Comparison of ENCODE assay signal across 22 cellular contexts in the genomic region with DNA sequence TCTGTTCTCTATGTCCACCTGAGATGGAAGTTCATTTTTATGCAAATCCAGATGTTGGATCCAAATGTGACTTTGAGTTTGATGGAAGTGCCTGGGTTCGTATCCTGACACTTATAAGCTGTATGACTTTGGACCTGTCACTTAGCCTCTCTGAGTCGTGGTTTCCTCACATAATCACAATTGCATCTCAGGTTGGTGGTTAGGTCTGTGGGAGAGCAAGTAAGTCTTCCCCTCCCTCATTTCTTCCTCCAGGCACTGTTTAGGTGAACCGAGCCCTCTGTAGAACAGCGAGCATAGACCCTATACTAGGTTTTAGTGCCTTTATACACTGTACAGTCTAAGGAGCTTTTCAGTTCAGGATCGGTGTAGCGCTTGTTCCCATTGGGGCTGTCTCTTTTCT. TPM values are rescaled to one million over a fixed set of nuclear protein-coding genes. Genes with fewer than 3 reads are reported as not detected.
A peak's percentile ranks its signal among the peaks of the same experiment; 100 is the strongest.
DNase-seq lines count a peak whose midpoint lies in the region; ATAC-seq and TF ChIP-seq lines count a peak whose summit lies in the region.
"Had no signal": no experiment of that assay in that cellular context is flagged by ENCODE, and none has a peak within 500 bp of the region (broad histone marks: within the 10 kb centered on the region; RNA-seq: fewer than 3 reads in every experiment).

No MANE protein-coding gene starts in this region.

- H3K9me3 ChIP-seq in CD8-positive, alpha-beta memory T cell (ENCODE audit: low read length) = no peaks in the 10 kb centered on the region
- H3K9me3 ChIP-seq: body of pancreas, esophagus muscularis mucosa, lower lobe of right lung, suprapubic skin, uterus had no signal

- no peaks in the 10 kb centered on the region for H3K36me3 Mint-ChIP-seq in activated CD8-positive, alpha-beta memory T cell treated with anti-CD3 and anti-CD28 coated beads, Interleukin-2, amount 10 ng/mL, durations not matched to agents 7 days and 5 days
- no peaks in the 10 kb centered on the region for H3K36me3 Mint-ChIP-seq in CD8-positive, alpha-beta memory T cell
- peaks cover 5% of the 10 kb centered on the region for H3K36me3 Mint-ChIP-seq in T-helper 2 cell treated with Interferon-gamma antibody and Interleukin-4, amounts not matched to agents 5 μg/mL and 100 μg/mL, for 36 hours (ENCODE audit: low read depth)
- no peaks in the 10 kb centered on the region for H3K36me3 Mint-ChIP-seq in naive thymus-derived CD8-positive, alpha-beta T cell
- peaks cover 5% of the 10 kb centered on the region for H3K36me3 Mint-ChIP-seq in glutamatergic neuron (ENCODE audit: unreplicated experiment)
- H3K36me3 Mint-ChIP-seq: CD14-positive monocyte had no signal

- POLR2A ChIA-PET in CD8-positive, alpha-beta memory T cell (lab: Charles Lee) = no interaction called here
- POLR2A ChIA-PET in naive thymus-derived CD8-positive, alpha-beta T cell (lab: Charles Lee) = interaction anchor here (1.2 kb wide), 1 partner anchor 8 kb away, joined by 4 read pairs; no protein-coding TSS in a partner anchor

- no peaks in the 10 kb centered on the region for H3K27me3 ChIP-seq in CD8-positive, alpha-beta memory T cell (ENCODE audit: insufficient read depth, low read length, poor library complexity, severe bottlenecking)
- H3K27me3 ChIP-seq: body of pancreas, esophagus muscularis mucosa, uterus had no signal

- H3K4me1 ChIP-seq in CD8-positive, alpha-beta memory T cell (ENCODE audit: insufficient read depth, low read length) = peaks cover 24% of the 10 kb centered on the region
- H3K4me1 ChIP-seq: body of pancreas, uterus had no signal

- H3K4me1 Mint-ChIP-seq in activated CD8-positive, alpha-beta memory T cell treated with anti-CD3 and anti-CD28 coated beads, Interleukin-2, amount 10 ng/mL, durations not matched to agents 7 days and 5 days = peaks cover 27% of the 10 kb centered on the region
- H3K4me1 Mint-ChIP-seq in CD8-positive, alpha-beta memory T cell = peaks cover 35 to 53% (median 39%) of the 10 kb centered on the region in 3 donors
- peaks cover 50% of the 10 kb centered on the region for H3K4me1 Mint-ChIP-seq in T-helper 2 cell treated with Interferon-gamma antibody and Interleukin-4, amounts not matched to agents 5 μg/mL and 100 μg/mL, for 36 hours (ENCODE audit: low read depth)
- peaks cover 28 to 57% (median 51%) of the 10 kb centered on the region in 4 donors for H3K4me1 Mint-ChIP-seq in naive thymus-derived CD8-positive, alpha-beta T cell
- peaks cover 28% of the 10 kb centered on the region for H3K4me1 Mint-ChIP-seq in glutamatergic neuron (ENCODE audit: low read depth, unreplicated experiment)

- no peaks in the 10 kb centered on the region for H3K36me3 ChIP-seq in CD8-positive, alpha-beta memory T cell (ENCODE audit: insufficient read depth, low read length)
- H3K36me3 ChIP-seq: esophagus muscularis mucosa, lower lobe of right lung, suprapubic skin, uterus had no signal

- H3K4me3 Mint-ChIP-seq in activated CD8-positive, alpha-beta memory T cell treated with anti-CD3 and anti-CD28 coated beads, Interleukin-2, amount 10 ng/mL, durations not matched to agents 7 days and 5 days = no peak overlapping the region
- peak overlapping the region in 4 of 7 donors; percentile 6 to 52 (median 28) for H3K4me3 Mint-ChIP-seq in CD8-positive, alpha-beta memory T cell
- H3K4me3 Mint-ChIP-seq in T-helper 2 cell treated with Interferon-gamma antibody and Interleukin-4, amounts not matched to agents 5 μg/mL and 100 μg/mL, for 36 hours = peak overlapping the region; percentile 28
- peak overlapping the region; percentile 9 to 84 (median 71) for H3K4me3 Mint-ChIP-seq in naive thymus-derived CD8-positive, alpha-beta T cell
- H3K4me3 Mint-ChIP-seq in glutamatergic neuron (ENCODE audit: unreplicated experiment) = no peak overlapping the region
- H3K4me3 Mint-ChIP-seq: H9 had no signal

- CTCF ChIA-PET in activated CD8-positive, alpha-beta memory T cell treated with anti-CD3 and anti-CD28 coated beads, Interleukin-2, amount 10 ng/mL, durations not matched to agents 7 days and 5 days (lab: Charles Lee) = interaction anchor here (1.1 to 1.5 kb wide), 4 partner anchors 10 to 176 kb away, joined by 3 to 4 read pairs (median 3); no protein-coding TSS in a partner anchor
- CTCF ChIA-PET in CD8-positive, alpha-beta memory T cell (lab: Charles Lee) = interaction anchor here (1.1 to 1.6 kb wide), 5 partner anchors 15 to 156 kb away, joined by 3 to 6 read pairs (median 4); no protein-coding TSS in a partner anchor

- DNase-seq in activated CD8-positive, alpha-beta memory T cell treated with anti-CD3 and anti-CD28 coated beads, Interleukin-2, amount 10 ng/mL, durations not matched to agents 7 days and 5 days = no peak
- DNase-seq in activated CD8-positive, alpha-beta memory T cell treated with anti-CD3 and anti-CD28 coated beads, Interleukin-2, amount 50 U/mL, for 4 hours = no peak
- DNase-seq in CD8-positive, alpha-beta memory T cell = no peak
- no peak for DNase-seq in T-helper 2 cell treated with Interferon-gamma antibody and Interleukin-4, amounts not matched to agents 5 μg/mL and 100 μg/mL, for 36 hours (ENCODE audit: low spot score)
- DNase-seq in naive thymus-derived CD8-positive, alpha-beta T cell = no peak
- DNase-seq in glutamatergic neuron (no peak), caudate nucleus (lab: John Stamatoyannopoulos, UW) (no peak)
- DNase-seq: effector memory CD4-positive, alpha-beta T cell; H9; KG1; lower lobe of right lung; NCI-H187 treated with DMSO at 0.1 percent for 48 hours; NCI-H226; NCI-H82; uterus had no signal

- peaks cover 77% of the 10 kb centered on the region for H3K27me3 Mint-ChIP-seq in activated CD8-positive, alpha-beta memory T cell treated with anti-CD3 and anti-CD28 coated beads, Interleukin-2, amount 10 ng/mL, durations not matched to agents 7 days and 5 days
- peaks cover 11 to 30% of the 10 kb centered on the region in 2 donors for H3K27me3 Mint-ChIP-seq in CD8-positive, alpha-beta memory T cell
- peaks cover 52% of the 10 kb centered on the region for H3K27me3 Mint-ChIP-seq in T-helper 2 cell treated with Interferon-gamma antibody and Interleukin-4, amounts not matched to agents 5 μg/mL and 100 μg/mL, for 36 hours (ENCODE audit: low read depth)
- peaks cover 9 to 49% (median 21%) of the 10 kb centered on the region in 5 donors for H3K27me3 Mint-ChIP-seq in naive thymus-derived CD8-positive, alpha-beta T cell
- H3K27me3 Mint-ChIP-seq in glutamatergic neuron (ENCODE audit: unreplicated experiment) = peaks cover 5% of the 10 kb centered on the region

- H3K9me3 Mint-ChIP-seq in activated CD8-positive, alpha-beta memory T cell treated with anti-CD3 and anti-CD28 coated beads, Interleukin-2, amount 10 ng/mL, durations not matched to agents 7 days and 5 days (ENCODE audit: low read depth) = no peaks in the 10 kb centered on the region
- H3K9me3 Mint-ChIP-seq in CD8-positive, alpha-beta memory T cell = no peaks in the 10 kb centered on the region
- no peaks in the 10 kb centered on the region for H3K9me3 Mint-ChIP-seq in T-helper 2 cell treated with Interferon-gamma antibody and Interleukin-4, amounts not matched to agents 5 μg/mL and 100 μg/mL, for 36 hours
- no peaks in the 10 kb centered on the region for H3K9me3 Mint-ChIP-seq in naive thymus-derived CD8-positive, alpha-beta T cell
- H3K9me3 Mint-ChIP-seq in glutamatergic neuron (ENCODE audit: unreplicated experiment) = peaks cover 9% of the 10 kb centered on the region
- H3K9me3 Mint-ChIP-seq: H9 had no signal

- no peak overlapping the region for H3K4me3 ChIP-seq in CD8-positive, alpha-beta memory T cell (ENCODE audit: low read length)
- H3K4me3 ChIP-seq: body of pancreas, esophagus muscularis mucosa, lower lobe of right lung, suprapubic skin, uterus had no signal

- ATAC-seq in activated CD8-positive, alpha-beta memory T cell treated with anti-CD3 and anti-CD28 coated beads, Interleukin-2, amount 10 ng/mL, durations not matched to agents 7 days and 5 days = peak; percentile 23
- ATAC-seq in naive thymus-derived CD8-positive, alpha-beta T cell = peak; percentile 23 to 26
- no peak for ATAC-seq in HG03159 (IDR thresholded peaks at IDR 0.05; ENCODE audit: unreplicated experiment)
- ATAC-seq: body of pancreas, Right ventricle myocardium inferior had no signal

- no peak overlapping the region for H3K27ac Mint-ChIP-seq in activated CD8-positive, alpha-beta memory T cell treated with anti-CD3 and anti-CD28 coated beads, Interleukin-2, amount 10 ng/mL, durations not matched to agents 7 days and 5 days
- peak overlapping the region in 1 of 8 donors; percentile 45 for H3K27ac Mint-ChIP-seq in CD8-positive, alpha-beta memory T cell
- no peak overlapping the region for H3K27ac Mint-ChIP-seq in T-helper 2 cell treated with Interferon-gamma antibody and Interleukin-4, amounts not matched to agents 5 μg/mL and 100 μg/mL, for 36 hours
- peak overlapping the region in 2 of 10 donors; percentile 15 to 23 for H3K27ac Mint-ChIP-seq in naive thymus-derived CD8-positive, alpha-beta T cell
- H3K27ac Mint-ChIP-seq in glutamatergic neuron (ENCODE audit: unreplicated experiment) = no peak overlapping the region
- H3K27ac Mint-ChIP-seq: CD14-positive monocyte, H9, progenitor cell of endocrine pancreas had no signal

- no peak for TF ChIP-seq CTCF in glutamatergic neuron (IDR thresholded peaks at IDR 0.05; ENCODE audit: partially characterized antibody, unreplicated experiment)

- no peak overlapping the region for H3K27ac ChIP-seq in CD8-positive, alpha-beta memory T cell (ENCODE audit: low read depth, low read length)
- no peak overlapping the region for H3K27ac ChIP-seq in caudate nucleus (ENCODE audit: low read depth, low read length)
- H3K27ac ChIP-seq: body of pancreas, lower lobe of right lung, suprapubic skin, uterus had no signal

RNA-seq across cellular contexts. Expression of a gene that starts 11.6 kb away (rescaled TPM):
- total RNA-seq in activated CD8-positive, alpha-beta memory T cell treated with anti-CD3 and anti-CD28 coated beads, Interleukin-2, amount 10 ng/mL, durations not matched to agents 7 days and 5 days = 1 to 10 TPM; 1.8 to 1.9 TPM
- under 1 TPM; 0.35 to 0.39 TPM for total RNA-seq in CD8-positive, alpha-beta memory T cell
- 1.2 TPM for polyA plus RNA-seq in CD8-positive, alpha-beta memory T cell
- 1 to 10 TPM in 1 of 2 experiments, under 1 TPM in 1; 0.31 to 1.2 TPM for total RNA-seq in naive thymus-derived CD8-positive, alpha-beta T cell
- polyA plus RNA-seq in naive thymus-derived CD8-positive, alpha-beta T cell = 1 to 10 TPM in 2 of 3 donors, under 1 TPM in 1; 0.89 to 1.3 (median 1.2) TPM
- total RNA-seq in glutamatergic neuron (ENCODE audit: unreplicated experiment) = 11.0 TPM

Comparison
In these comparisons a context has a peak if more than half of its experiments do, and no peak if none do; other contexts are left out.
1. H3K4me3 Mint-ChIP-seq: peak in CD8-positive, alpha-beta memory T cell (4 of 7), T-helper 2 cell treated with Interferon-gamma antibody and Interleukin-4, amounts not matched to agents 5 μg/mL and 100 μg/mL, for 36 hours (single experiment) and naive thymus-derived CD8-positive, alpha-beta T cell (10 of 10); none in activated CD8-positive, alpha-beta memory T cell treated with anti-CD3 and anti-CD28 coated beads, Interleukin-2, amount 10 ng/mL, durations not matched to agents 7 days and 5 days (single experiment) and glutamatergic neuron (single experiment).